In genomic region chr1:162679298-162679697, GRCh38 we compare ENCODE assay signal across 28 cellular contexts.
"Had no signal": no experiment of that assay in that cellular context is flagged by ENCODE, and none has a peak within 500 bp of the region (broad histone marks: within the 10 kb centered on the region; RNA-seq: fewer than 3 reads in every experiment).

No MANE protein-coding gene starts in this region.

- H3K27me3 ChIP-seq: esophagus squamous epithelium, left lung, suprapubic skin, tibial artery had no signal

- ATAC-seq: left lung; lower lobe of right lung; sciatic nerve; stimulated activated memory B cell treated with anti-CD40 and anti-IgM and Interleukin-4, amounts not matched to agents 10 μg/mL and 1 μg/mL and 100 μg/mL, for 72 hours; stimulated activated naive CD8-positive, alpha-beta T cell treated with anti-CD3 and anti-CD28 coated beads, Interleukin-15, amount 100 ng/mL, for 72 hours had no signal

- FAIRE-seq: bronchial epithelial cell, colon, small intestine had no signal

- H3K27ac ChIP-seq: left lung, lower lobe of right lung, suprapubic skin had no signal

- DNase-seq: activated CD4-positive, alpha-beta memory T cell treated with anti-CD3 and anti-CD28 coated beads for 36 hours; activated CD4-positive, alpha-beta T cell treated with anti-CD3 and anti-CD28 coated beads, Interleukin-2, amount 10 ng/mL, durations not matched to agents 24 days and 14 days; activated CD4-positive, CD25-positive, alpha-beta regulatory T cell treated with anti-CD3 and anti-CD28 coated beads, Interleukin-2, amount 50 U/mL, for 72 hours; activated CD8-positive, alpha-beta memory T cell treated with anti-CD3 and anti-CD28 coated beads, Interleukin-2, amount 50 U/mL, for 4 hours; activated effector memory CD4-positive, alpha-beta T cell treated with anti-CD3 and anti-CD28 coated beads, Interleukin-2, amount 50 U/mL, for 16 hours; activated naive CD4-positive, alpha-beta T cell treated with anti-CD3 and anti-CD28 coated beads for 36 hours; activated naive CD8-positive, alpha-beta T cell treated with anti-CD3 and anti-CD28 coated beads for 36 hours; activated T-cell treated with anti-CD3 and anti-CD28 coated beads, Interleukin-2, amount 50 U/mL, for 1 hour; amygdala; dermis blood vessel endothelial cell; effector CD4-positive, alpha-beta T cell; esophagus squamous epithelium; foreskin melanocyte; left lung; lower lobe of right lung; mesendoderm; retina; small intestine; stimulated activated CD4-positive, alpha-beta T cell treated with anti-CD3 and anti-CD28 coated beads, Interleukin-4, amount 100 ng/mL, for 24 hours; stimulated activated CD8-positive, alpha-beta memory T cell treated with anti-CD3 and anti-CD28 coated beads, Interleukin-4, amount 100 ng/mL, for 48 hours; stimulated activated naive CD8-positive, alpha-beta T cell treated with anti-CD3 and anti-CD28 coated beads, Interleukin-15, amount 100 ng/mL, for 72 hours; T-helper 2 cell; tibial artery had no signal

- H3K4me3 ChIP-seq: esophagus squamous epithelium, left lung, lower lobe of right lung, suprapubic skin, tibial artery had no signal

- H3K36me3 ChIP-seq: esophagus squamous epithelium, left lung, lower lobe of right lung, suprapubic skin, tibial artery had no signal

- H3K9me3 ChIP-seq: esophagus squamous epithelium, left lung, lower lobe of right lung, suprapubic skin, tibial artery had no signal
